In genomic region chr10:113025487-113025886, GRCh38 we compare ENCODE assay signal across 24 cellular contexts.
DNase-seq lines count a peak whose midpoint lies in the region; ATAC-seq, FAIRE-seq and TF ChIP-seq lines count a peak whose summit lies in the region.
"Had no signal": no experiment of that assay in that cellular context is flagged by ENCODE, and none has a peak within 500 bp of the region (broad histone marks: within the 10 kb centered on the region; RNA-seq: fewer than 3 reads in every experiment).

No MANE protein-coding gene starts in this region.

- H3K4me3 ChIP-seq in HCT116 (replicated peaks in 1 of 2; ENCODE audit: low read depth in 1 of 2, low read length in 2 of 2) = no peak overlapping the region
- H3K4me3 ChIP-seq in RWPE2 (ENCODE audit: severe bottlenecking) = no peak overlapping the region

- H4K20me1 ChIP-seq in HCT116 (ENCODE audit: insufficient read depth) = peaks cover 31% of the 10 kb centered on the region

- H3K27me3 Mint-ChIP-seq in progenitor cell of endocrine pancreas = no peaks in the 10 kb centered on the region

- ATAC-seq in HCT116 = no peak
- peak; percentile 61 for ATAC-seq in RWPE2 (ENCODE audit: low read depth)
- peak; percentile 47 for ATAC-seq in foreskin keratinocyte
- no peak for ATAC-seq in HG03097 (IDR thresholded peaks at IDR 0.05; ENCODE audit: low FRiP score, unreplicated experiment)
- ATAC-seq: CD8-positive, alpha-beta T cell had no signal

- RAD21 ChIA-PET in HCT116 (lab: Charles Lee; ENCODE audit: low non-redundant PET in 1 of 2, low total read pairs in 2 of 2, uncharacterized antibody in 2 of 2, unreplicated experiment in 2 of 2) = no interaction called here

- no peak overlapping the region for H3K9ac ChIP-seq in HCT116 (ENCODE audit: low read length)

- peak overlapping the region; percentile 41 for H3K27ac Mint-ChIP-seq in progenitor cell of endocrine pancreas
- H3K27ac Mint-ChIP-seq: CD4-positive, alpha-beta T cell; CD8-positive, alpha-beta T cell had no signal

- H3K36me3 Mint-ChIP-seq in progenitor cell of endocrine pancreas (ENCODE audit: insufficient read depth) = peaks cover 12% of the 10 kb centered on the region
- H3K36me3 Mint-ChIP-seq: CD8-positive, alpha-beta T cell had no signal

- H3K9me2 ChIP-seq in HCT116 (ENCODE audit: insufficient read depth) = no peaks in the 10 kb centered on the region

- TF ChIP-seq CTCF in HCT116 (IDR thresholded peaks at IDR 0.05 in 2 of 3, conservative IDR thresholded peaks at IDR 0.05 in 1 of 3; ENCODE audit: borderline replicate concordance in 1 of 3, insufficient read depth in 1 of 3, low read depth in 2 of 3, low read length in 2 of 3) (no peak), RWPE2 (IDR thresholded peaks at IDR 0.05; ENCODE audit: poor library complexity, severe bottlenecking) (no peak), foreskin keratinocyte (conservative IDR thresholded peaks at IDR 0.05) (no peak), progenitor cell of endocrine pancreas (IDR thresholded peaks at IDR 0.05; ENCODE audit: unreplicated experiment) (no peak)

- no peak overlapping the region for H3K27ac ChIP-seq in HCT116 (ENCODE audit: low read depth, low read length)
- H3K27ac ChIP-seq in RWPE2 (ENCODE audit: poor library complexity, severe bottlenecking) = no peak overlapping the region
- no peak overlapping the region for H3K27ac ChIP-seq in foreskin keratinocyte
- H3K27ac ChIP-seq: C4-2B had no signal

- intact Hi-C loops in HCT116 (cut with micrococcal nuclease) = no loop called here

- H2AFZ ChIP-seq in HCT116 (ENCODE audit: low read depth, low read length, poor library complexity, severe bottlenecking) = no peak overlapping the region

- H3K36me3 ChIP-seq in HCT116 (ENCODE audit: control insufficient read depth in 1 of 2, insufficient read depth in 2 of 2, low read length in 2 of 2) = peaks cover 4 to 26% of the 10 kb centered on the region in 2 experiments
- no peaks in the 10 kb centered on the region for H3K36me3 ChIP-seq in RWPE2 (ENCODE audit: low read depth)
- H3K36me3 ChIP-seq: BE2C had no signal

- H3K27me3 ChIP-seq in HCT116 (ENCODE audit: insufficient read depth, low read length) (no peaks in the 10 kb centered on the region), RWPE2 (ENCODE audit: insufficient read depth, poor library complexity, severe bottlenecking) (no peaks in the 10 kb centered on the region), foreskin keratinocyte (no peaks in the 10 kb centered on the region)
- H3K27me3 ChIP-seq: BE2C; BLaER1 treated with 17β-estradiol and CSF1 and Interleukin-3, amounts not matched to agents 10 nM and 100 nM had no signal

- peaks cover 97% of the 10 kb centered on the region for H3K79me2 ChIP-seq in HCT116 (ENCODE audit: insufficient read depth, low read length)

- H3K9me3 ChIP-seq in HCT116 (ENCODE audit: control insufficient read depth in 1 of 2, insufficient read depth in 1 of 2, low read depth in 1 of 2, low read length in 2 of 2) = no peaks in the 10 kb centered on the region
- no peaks in the 10 kb centered on the region for H3K9me3 ChIP-seq in RWPE2 (ENCODE audit: severe bottlenecking)
- H3K9me3 ChIP-seq: BE2C, Caco-2 had no signal

- POLR2A ChIA-PET in HCT116 (lab: Charles Lee) = no interaction called here

- TF ChIP-seq POLR2A in HCT116 (IDR thresholded peaks at IDR 0.05; ENCODE audit: borderline replicate concordance, extremely low read depth, insufficient read depth, insufficient read length) = no peak

- H3K4me1 Mint-ChIP-seq in progenitor cell of endocrine pancreas (ENCODE audit: low read depth) = peaks cover 48% of the 10 kb centered on the region

- FAIRE-seq in HTR-8/SVneo (lab: Jason Lieb, UNC) = no peak
- FAIRE-seq: A204.1, D721Med, G401.6, GM12891, GM19239 had no signal

- H3K4me3 Mint-ChIP-seq in progenitor cell of endocrine pancreas (ENCODE audit: low read depth) = no peak overlapping the region
- H3K4me3 Mint-ChIP-seq: CD4-positive, alpha-beta T cell; CD8-positive, alpha-beta T cell had no signal

- BruUV-seq in HCT116 (replicated peaks; lab: Mats Ljungman, UMichigan) = no TSS peak

- H3K9me3 Mint-ChIP-seq in progenitor cell of endocrine pancreas (ENCODE audit: low read depth) = no peaks in the 10 kb centered on the region
- H3K9me3 Mint-ChIP-seq: CD4-positive, alpha-beta T cell; CD8-positive, alpha-beta T cell had no signal

- TF ChIP-seq RAD21 in HCT116 (IDR thresholded peaks at IDR 0.05; ENCODE audit: low read depth) = no peak

- H3K4me1 ChIP-seq in HCT116 (ENCODE audit: control insufficient read depth in 1 of 2, insufficient read depth in 2 of 2, low read length in 2 of 2) (peaks cover 74 to 89% of the 10 kb centered on the region in 2 experiments), RWPE2 (ENCODE audit: insufficient read depth, poor library complexity, severe bottlenecking) (peaks cover 14% of the 10 kb centered on the region), foreskin keratinocyte (no peaks in the 10 kb centered on the region)

- H3K4me2 ChIP-seq in HCT116 (ENCODE audit: low read length) = peak overlapping the region; percentile 3

- CTCF ChIA-PET in HCT116 (lab: Charles Lee) = interaction anchor here (1.4 kb wide), 1 partner anchor 360 kb away, joined by 3 read pairs; no protein-coding TSS in a partner anchor

- DNase-seq in HCT116 (ENCODE audit: low read depth, low spot score) (no peak), RWPE2 (ENCODE audit: low spot score) (no peak), foreskin keratinocyte (no peak), progenitor cell of endocrine pancreas (ENCODE audit: low spot score, unreplicated experiment) (no peak), HuH-7.5 (ENCODE audit: low spot score) (no peak), HTR-8/SVneo (ENCODE audit: insufficient read length, low spot score) (no peak)
- no peak for DNase-seq in activated CD4-positive, alpha-beta T cell treated with anti-CD3 and anti-CD28 coated beads for 4 hours
- DNase-seq: 8988T; ACHN; BE2C; Caco-2; Calu3; CD4-positive, alpha-beta T cell; CD8-positive, alpha-beta T cell; DMS79 treated with DMSO at 0.1 percent for 48 hours; GF-D8 had no signal

TF ChIP-seq in HCT116, 20 proteins besides CTCF, POLR2A, EP300 and RAD21:
- TF ChIP-seq REST (IDR thresholded peaks at IDR 0.05; ENCODE audit: low read depth) = no peak
- peak; percentile 23; the same call in 1 of the 2 replicates for TF ChIP-seq FOSL1 (IDR thresholded peaks at IDR 0.05; ENCODE audit: low read depth)
- no peak for TF ChIP-seq ZBTB33 (IDR thresholded peaks at IDR 0.05; ENCODE audit: extremely low read depth, insufficient replicate concordance, low read length)
- TF ChIP-seq MAX (IDR thresholded peaks at IDR 0.05) = no peak

Comparison
In these comparisons a context has a peak if more than half of its experiments do, and no peak if none do; other contexts are left out.
1. ATAC-seq: peak in RWPE2 (single experiment) and foreskin keratinocyte (single experiment); none in HCT116 (single experiment) and HG03097 (single experiment).